In genomic region chr11:7949934-7950333, GRCh38 we compare ENCODE assay signal across 1 cellular context.
TF ChIP-seq lines count a peak whose summit lies in the region.

No MANE protein-coding gene starts in this region.

TF ChIP-seq in HepG2, 621 proteins besides CTCF, POLR2A, EP300 and RAD21:
- TF ChIP-seq ZSCAN21 (CRISPR knock-in tag; IDR thresholded peaks at IDR 0.05; ENCODE audit: borderline replicate concordance) (no peak), ATF7 (IDR thresholded peaks at IDR 0.05) (0 out of 2 replicates have a peak, but pooled peaks have one; percentile 27), ATF7 (CRISPR knock-in tag; IDR thresholded peaks at IDR 0.05) (no peak), CEBPB (IDR thresholded peaks at IDR 0.05; ENCODE audit: borderline replicate concordance, low read depth, low read length) (peak; percentile 39; the same call in 1 of the 2 replicates)
